ENCODE assay signal across 11 cellular contexts in the genomic region with DNA sequence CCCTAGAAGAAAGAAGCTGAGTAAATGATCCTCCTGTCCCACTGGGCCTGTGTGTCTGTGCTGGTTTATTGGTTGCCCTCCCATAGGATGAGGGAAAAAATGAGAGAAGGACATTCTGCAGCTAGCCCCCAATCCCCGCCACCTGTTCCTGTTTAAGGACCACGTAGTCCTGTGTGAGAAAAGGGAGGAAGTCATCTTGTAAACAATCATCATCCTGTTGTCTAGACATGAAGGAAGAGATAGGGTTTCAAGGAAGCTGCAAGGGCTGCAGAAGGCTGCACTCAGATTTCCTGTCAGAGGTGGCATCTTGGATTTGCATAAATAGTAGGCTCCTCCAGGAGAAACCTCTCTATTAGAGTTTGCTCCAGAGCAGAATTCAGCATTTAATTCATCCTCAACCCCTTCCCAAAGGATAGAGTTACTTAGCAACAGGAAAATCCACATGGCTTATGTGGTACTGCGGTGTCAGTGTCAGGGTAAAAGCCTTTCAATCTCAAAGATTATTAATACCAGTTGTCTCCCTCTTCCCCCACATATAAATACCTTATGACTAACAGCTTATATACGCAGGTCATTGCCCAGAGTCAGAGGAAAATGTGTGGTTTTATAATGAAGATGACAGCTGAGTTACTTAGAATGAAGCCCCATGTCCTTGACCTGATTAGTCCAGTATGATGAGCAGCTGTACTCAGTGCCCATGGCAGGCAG. TPM values are rescaled to one million over a fixed set of nuclear protein-coding genes. Genes with fewer than 3 reads are reported as not detected.
DNase-seq lines count a peak whose midpoint lies in the region; ATAC-seq, FAIRE-seq and TF ChIP-seq lines count a peak whose summit lies in the region.
"Had no signal": no experiment of that assay in that cellular context is flagged by ENCODE, and none has a peak within 500 bp of the region (broad histone marks: within the 10 kb centered on the region; RNA-seq: fewer than 3 reads in every experiment).

No MANE protein-coding gene starts in this region.

- DNase-seq in natural killer cell treated with Interleukin-12 subunit alpha and Interleukin-12 subunit beta and Interleukin-15 and Interleukin-18, amount 100 ng/mL, for 72 hours (ENCODE audit: low spot score), result no peak
- DNase-seq in natural killer cell, result no peak
- peak; percentile 44 for DNase-seq in T-helper 22 cell (ENCODE audit: low read depth)
- peak; percentile 23 to 92 for DNase-seq in fibroblast of lung (ENCODE audit: low read depth in 2 of 2)
- DNase-seq in urothelium cell line (ENCODE audit: low spot score), result peak; percentile 38
- DNase-seq in thyroid gland, result no peak
- no peak for DNase-seq in prostate gland (ENCODE audit: low spot score)
- DNase-seq: left colon had no signal

- H3K27ac ChIP-seq in fibroblast of lung (ENCODE audit: insufficient read depth, low read length), result no peak overlapping the region
- H3K27ac ChIP-seq in thyroid gland, result no peak overlapping the region
- no peak overlapping the region for H3K27ac ChIP-seq in prostate gland
- H3K27ac ChIP-seq: ascending aorta had no signal

- H3K9me3 ChIP-seq in fibroblast of lung (ENCODE audit: control insufficient read depth, insufficient read depth, low read depth, low read length) (no peaks in the 10 kb centered on the region), thyroid gland (no peaks in the 10 kb centered on the region), prostate gland (no peaks in the 10 kb centered on the region)
- H3K9me3 ChIP-seq: ascending aorta had no signal

- no peak for ATAC-seq in natural killer cell treated with Interleukin-12 subunit alpha and Interleukin-12 subunit beta and Interleukin-15 and Interleukin-18, amount 100 ng/mL, for 72 hours
- ATAC-seq in natural killer cell (no peak), HG03571 (IDR thresholded peaks at IDR 0.05; ENCODE audit: unreplicated experiment) (no peak)
- ATAC-seq: left colon had no signal

- H3K27me3 Mint-ChIP-seq in natural killer cell treated with Interleukin-12 subunit alpha and Interleukin-12 subunit beta and Interleukin-15 and Interleukin-18, amount 100 ng/mL, for 72 hours, result peaks cover 0 to 14% of the 10 kb centered on the region in 2 donors
- H3K27me3 Mint-ChIP-seq in natural killer cell (ENCODE audit: low read depth in 2 of 2), result no peaks in the 10 kb centered on the region

- H3K4me3 Mint-ChIP-seq in natural killer cell treated with Interleukin-12 subunit alpha and Interleukin-12 subunit beta and Interleukin-15 and Interleukin-18, amount 100 ng/mL, for 72 hours, result peak overlapping the region; percentile 1
- H3K4me3 Mint-ChIP-seq in natural killer cell, result no peak overlapping the region

- no peaks in the 10 kb centered on the region for H3K79me2 ChIP-seq in fibroblast of lung (ENCODE audit: control insufficient read depth, insufficient read depth, low read length)

- no peak for TF ChIP-seq CTCF in natural killer cell (IDR thresholded peaks at IDR 0.05)
- TF ChIP-seq CTCF in fibroblast of lung (conservative IDR thresholded peaks at IDR 0.05 in 1 of 2, IDR thresholded peaks at IDR 0.05 in 1 of 2; ENCODE audit: low read depth in 1 of 2, low read length in 2 of 2), result no peak
- no peak for TF ChIP-seq CTCF in thyroid gland (IDR thresholded peaks at IDR 0.05)
- TF ChIP-seq CTCF in prostate gland (IDR thresholded peaks at IDR 0.05), result no peak

- FAIRE-seq in urothelium cell line (lab: Jason Lieb, UNC), result no peak
- FAIRE-seq: G401.6 had no signal

- peaks cover 6% of the 10 kb centered on the region for H3K36me3 Mint-ChIP-seq in natural killer cell treated with Interleukin-12 subunit alpha and Interleukin-12 subunit beta and Interleukin-15 and Interleukin-18, amount 100 ng/mL, for 72 hours
- H3K36me3 Mint-ChIP-seq in natural killer cell, result no peaks in the 10 kb centered on the region

- H3K4me1 Mint-ChIP-seq in natural killer cell treated with Interleukin-12 subunit alpha and Interleukin-12 subunit beta and Interleukin-15 and Interleukin-18, amount 100 ng/mL, for 72 hours (ENCODE audit: low read depth in 2 of 2), result peaks cover 41 to 52% of the 10 kb centered on the region in 2 donors
- H3K4me1 Mint-ChIP-seq in natural killer cell, result peaks cover 21% of the 10 kb centered on the region in 2 donors

- no peaks in the 10 kb centered on the region for H3K9me3 Mint-ChIP-seq in natural killer cell treated with Interleukin-12 subunit alpha and Interleukin-12 subunit beta and Interleukin-15 and Interleukin-18, amount 100 ng/mL, for 72 hours
- H3K9me3 Mint-ChIP-seq in natural killer cell, result no peaks in the 10 kb centered on the region

- H3K36me3 ChIP-seq in fibroblast of lung (ENCODE audit: control insufficient read depth, insufficient read depth, low read length) (no peaks in the 10 kb centered on the region), thyroid gland (no peaks in the 10 kb centered on the region), prostate gland (no peaks in the 10 kb centered on the region)
- H3K36me3 ChIP-seq: ascending aorta had no signal

- intact Hi-C loops in natural killer cell (cut with micrococcal nuclease), result no loop called here
- intact Hi-C loops in thyroid gland (cut with DNase I), result no loop called here
- intact Hi-C loops in prostate gland (cut with DNase I), result no loop called here

- H3K4me3 ChIP-seq in fibroblast of lung (replicated peaks in 1 of 4; ENCODE audit: control extremely low read depth in 1 of 4, insufficient read depth in 1 of 4, low read depth in 3 of 4, low read length in 4 of 4) (no peak overlapping the region), thyroid gland (replicated peaks in 1 of 3) (no peak overlapping the region), prostate gland (no peak overlapping the region)
- H3K4me3 ChIP-seq: ascending aorta had no signal

- peaks cover 3% of the 10 kb centered on the region for H3K4me1 ChIP-seq in fibroblast of lung (ENCODE audit: control insufficient read depth, extremely low read depth, insufficient read depth, low read length)
- peaks cover 7 to 17% of the 10 kb centered on the region in 2 donors for H3K4me1 ChIP-seq in thyroid gland
- H3K4me1 ChIP-seq in prostate gland (replicated peaks), result no peaks in the 10 kb centered on the region

- H3K27me3 ChIP-seq in fibroblast of lung (ENCODE audit: control insufficient read depth, insufficient read depth, low read length), result no peaks in the 10 kb centered on the region
- H3K27me3 ChIP-seq in thyroid gland, result no peaks in the 10 kb centered on the region
- H3K27me3 ChIP-seq in prostate gland (replicated peaks; ENCODE audit: insufficient read depth), result no peaks in the 10 kb centered on the region
- H3K27me3 ChIP-seq: ascending aorta had no signal

- TF ChIP-seq POLR2A in thyroid gland (IDR thresholded peaks at IDR 0.05) (no peak), prostate gland (IDR thresholded peaks at IDR 0.05) (no peak)

- no peak overlapping the region for H3K9ac ChIP-seq in fibroblast of lung (ENCODE audit: insufficient read depth, low read length)

- no peak overlapping the region for H3K4me2 ChIP-seq in fibroblast of lung (ENCODE audit: extremely low read depth, insufficient read depth, low read length)

- WGBS in thyroid gland, 2 donors, result 78 to 84% methylated on average over 4 of the region's 4 CpGs
- WGBS in prostate gland, result 52% methylated on average over 4 of the region's 4 CpGs

- no peak overlapping the region for H3K27ac Mint-ChIP-seq in natural killer cell treated with Interleukin-12 subunit alpha and Interleukin-12 subunit beta and Interleukin-15 and Interleukin-18, amount 100 ng/mL, for 72 hours
- H3K27ac Mint-ChIP-seq in natural killer cell, result no peak overlapping the region

- H2AFZ ChIP-seq in fibroblast of lung (ENCODE audit: low read length), result no peak overlapping the region

- H4K20me1 ChIP-seq in fibroblast of lung (ENCODE audit: control insufficient read depth, extremely low read depth, insufficient read depth, low read length), result no peaks in the 10 kb centered on the region

RNA-seq across cellular contexts. Expression of gene DNAJC18, which starts 4.6 kb away (rescaled TPM):
- total RNA-seq in natural killer cell treated with Interleukin-12 subunit alpha and Interleukin-12 subunit beta and Interleukin-15 and Interleukin-18, amount 100 ng/mL, for 72 hours, result 10 to 100 TPM; 11.9 to 12.6 TPM
- total RNA-seq in natural killer cell, result 1 to 10 TPM; 2.9 to 4.9 (median 3.6) TPM
- total RNA-seq in fibroblast of lung, result 12.6 and 13.6 TPM in 2 replicates
- polyA plus RNA-seq in fibroblast of lung, result 9.4 and 14.6 TPM in 2 replicates
- polyA plus RNA-seq in fibroblast of lung (2012), result 11.3 and 15.7 TPM in 2 replicates
- polyA minus RNA-seq in fibroblast of lung (ENCODE audit: low replicate concordance), result 3.3 and 4.9 TPM in 2 replicates
- 10 to 100 TPM in 3 of 4 donors, 1 to 10 TPM in 1; 7.9 to 21.0 (median 12.7) TPM for total RNA-seq in thyroid gland
- 10 to 100 TPM in 1 of 2 donors, 1 to 10 TPM in 1; 7.3 to 11.5 TPM for total RNA-seq in prostate gland

RNA-seq across cellular contexts. Expression of gene ECSCR, which starts 18.6 kb away (rescaled TPM):
- total RNA-seq in natural killer cell treated with Interleukin-12 subunit alpha and Interleukin-12 subunit beta and Interleukin-15 and Interleukin-18, amount 100 ng/mL, for 72 hours, result not detected
- total RNA-seq in natural killer cell (under 1 TPM in 1 of 3 donors, not detected in 2; 0.48 TPM), fibroblast of lung (not detected in 2 replicates), thyroid gland (10 to 100 TPM; 26.7 to 46.2 (median 31.4) TPM), prostate gland (1 to 10 TPM; 5.3 to 6.7 TPM)
- polyA plus RNA-seq in fibroblast of lung, result 0.18 and 0.24 TPM in 2 replicates
- polyA plus RNA-seq in fibroblast of lung (2012), result 0.13 TPM in 1 of 2 replicates, not detected in the other
- polyA minus RNA-seq in fibroblast of lung (ENCODE audit: low replicate concordance), result not detected in 2 replicates

RNA-seq across cellular contexts. Expression of gene SMIM33, which starts 26.9 kb away (rescaled TPM):
- total RNA-seq in natural killer cell treated with Interleukin-12 subunit alpha and Interleukin-12 subunit beta and Interleukin-15 and Interleukin-18, amount 100 ng/mL, for 72 hours, result not detected
- total RNA-seq in natural killer cell, result not detected
- total RNA-seq in fibroblast of lung, result not detected in 2 replicates
- polyA plus RNA-seq in fibroblast of lung, result not detected in 2 replicates
- not detected in 2 replicates for polyA plus RNA-seq in fibroblast of lung (2012)
- polyA minus RNA-seq in fibroblast of lung (ENCODE audit: low replicate concordance), result not detected in 2 replicates
- not detected for total RNA-seq in thyroid gland
- not detected for total RNA-seq in prostate gland
- total RNA-seq: ascending aorta had no signal

RNA-seq across cellular contexts. Expression of gene STING1, which starts 38.6 kb away (rescaled TPM):
- total RNA-seq in natural killer cell treated with Interleukin-12 subunit alpha and Interleukin-12 subunit beta and Interleukin-15 and Interleukin-18, amount 100 ng/mL, for 72 hours, result 100 to 1,000 TPM; 138 to 156 TPM
- total RNA-seq in natural killer cell, result 10 to 100 TPM; 95.5 to 98.9 (median 96.6) TPM
- total RNA-seq in fibroblast of lung, result 35.7 and 70.2 TPM in 2 replicates
- 70.9 and 78.4 TPM in 2 replicates for polyA plus RNA-seq in fibroblast of lung
- polyA plus RNA-seq in fibroblast of lung (2012), result 83.7 and 94.0 TPM in 2 replicates
- polyA minus RNA-seq in fibroblast of lung (ENCODE audit: low replicate concordance), result 126 and 151 TPM in 2 replicates
- 10 to 100 TPM; 28.4 to 59.9 (median 38.6) TPM for total RNA-seq in thyroid gland
- total RNA-seq in prostate gland, result 10 to 100 TPM; 33.8 to 59.1 TPM

RNA-seq across cellular contexts. Expression of gene SPATA24, which starts 40.0 kb away (rescaled TPM):
- 1 to 10 TPM; 6.4 to 7.2 TPM for total RNA-seq in natural killer cell treated with Interleukin-12 subunit alpha and Interleukin-12 subunit beta and Interleukin-15 and Interleukin-18, amount 100 ng/mL, for 72 hours
- 1 to 10 TPM; 1.6 to 2.9 (median 2.7) TPM for total RNA-seq in natural killer cell
- 6.4 and 7.4 TPM in 2 replicates for total RNA-seq in fibroblast of lung
- polyA plus RNA-seq in fibroblast of lung, result 5.3 and 5.6 TPM in 2 replicates
- polyA plus RNA-seq in fibroblast of lung (2012), result 6.0 and 6.5 TPM in 2 replicates
- 0.48 TPM in 1 of 2 replicates, not detected in the other for polyA minus RNA-seq in fibroblast of lung (ENCODE audit: low replicate concordance)
- total RNA-seq in thyroid gland, result 10 to 100 TPM in 1 of 4 donors, 1 to 10 TPM in 3; 6.5 to 14.2 (median 7.3) TPM
- 10 to 100 TPM in 1 of 2 donors, 1 to 10 TPM in 1; 4.4 to 27.3 TPM for total RNA-seq in prostate gland
- total RNA-seq: ascending aorta had no signal

Comparison
In these comparisons a context has a peak if more than half of its experiments do, and no peak if none do; other contexts are left out.
1. DNase-seq: peak in T-helper 22 cell (single experiment), fibroblast of lung (2 of 2) and urothelium cell line (single experiment); none in natural killer cell treated with Interleukin-12 subunit alpha and Interleukin-12 subunit beta and Interleukin-15 and Interleukin-18, amount 100 ng/mL, for 72 hours (single experiment), natural killer cell (single experiment), thyroid gland (0 of 2) and prostate gland (single experiment).